14 cellular contexts compared by ENCODE assay signal in the genomic region with DNA sequence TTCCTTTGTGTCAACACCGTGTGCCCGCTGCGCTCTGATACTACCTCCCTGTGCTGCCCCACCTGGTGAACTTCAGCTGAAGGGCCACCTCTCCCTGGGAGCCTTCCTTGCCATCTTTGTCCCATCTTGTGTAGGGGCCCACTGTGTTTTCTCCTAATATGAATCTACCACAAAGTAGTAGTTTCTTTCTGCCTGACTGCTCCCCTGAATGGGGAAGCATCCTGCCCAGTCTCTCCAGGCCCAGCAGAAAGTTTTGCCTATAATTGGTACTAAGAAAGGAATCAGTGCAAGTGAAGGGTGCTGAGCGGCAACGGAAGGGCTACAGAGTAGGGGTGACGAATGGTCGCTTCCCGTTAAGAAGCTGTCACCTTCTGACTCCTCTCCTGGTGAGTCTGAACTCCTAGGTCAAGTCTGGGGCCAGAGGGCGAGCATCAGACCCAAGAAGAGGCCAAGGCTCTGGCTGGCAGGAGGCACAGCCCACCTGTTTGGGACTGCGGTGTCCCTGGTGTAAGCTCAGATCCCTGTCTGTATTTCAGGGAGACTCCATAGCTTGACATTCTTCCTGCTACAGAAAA. TPM values are rescaled to one million over a fixed set of nuclear protein-coding genes. Genes with fewer than 3 reads are reported as not detected.
DNase-seq lines count a peak whose midpoint lies in the region; ATAC-seq and TF ChIP-seq lines count a peak whose summit lies in the region.
"Had no signal": no experiment of that assay in that cellular context is flagged by ENCODE, and none has a peak within 500 bp of the region (broad histone marks: within the 10 kb centered on the region; RNA-seq: fewer than 3 reads in every experiment).

No MANE protein-coding gene starts in this region.

- H3K9me3 ChIP-seq in Peyer's patch, result no peaks in the 10 kb centered on the region
- H3K9me3 ChIP-seq in fibroblast of lung (ENCODE audit: control insufficient read depth, insufficient read depth, low read depth, low read length), result no peaks in the 10 kb centered on the region
- H3K9me3 ChIP-seq in neural progenitor cell (ENCODE audit: low read depth), result no peaks in the 10 kb centered on the region
- no peaks in the 10 kb centered on the region for H3K9me3 ChIP-seq in aorta (ENCODE audit: control insufficient read depth, low read length)

- TF ChIP-seq CTCF in Peyer's patch (IDR thresholded peaks at IDR 0.05) (no peak), fibroblast of lung (conservative IDR thresholded peaks at IDR 0.05 in 1 of 2, IDR thresholded peaks at IDR 0.05 in 1 of 2; ENCODE audit: low read depth in 1 of 2, low read length in 2 of 2) (no peak), neural progenitor cell (IDR thresholded peaks at IDR 0.05) (no peak)

- H3K27me3 Mint-ChIP-seq in neural progenitor cell (ENCODE audit: insufficient read depth, low read depth), result no peaks in the 10 kb centered on the region

- peaks cover 20% of the 10 kb centered on the region for H3F3A ChIP-seq in neural progenitor cell (ENCODE audit: low read depth)

- TF ChIP-seq POLR2A in Peyer's patch (IDR thresholded peaks at IDR 0.05), result no peak

- intact Hi-C loops in aorta (cut with DNase I), result no loop called here

- peak overlapping the region; percentile 92 for H3K27ac Mint-ChIP-seq in neural progenitor cell
- H3K27ac Mint-ChIP-seq: activated naive CD8-positive, alpha-beta T cell treated with anti-CD3 and anti-CD28 coated beads, Interleukin-2, amount 10 ng/mL, durations not matched to agents 7 days and 5 days had no signal

- H3K4me2 ChIP-seq in fibroblast of lung (ENCODE audit: extremely low read depth, insufficient read depth, low read length) (no peak overlapping the region), neural progenitor cell (peak overlapping the region; percentile 48)

- no peaks in the 10 kb centered on the region for H3K36me3 ChIP-seq in ACC112 (ENCODE audit: insufficient read depth, low read length)
- no peaks in the 10 kb centered on the region for H3K36me3 ChIP-seq in Peyer's patch
- no peaks in the 10 kb centered on the region for H3K36me3 ChIP-seq in fibroblast of lung (ENCODE audit: control insufficient read depth, insufficient read depth, low read length)
- no peaks in the 10 kb centered on the region for H3K36me3 ChIP-seq in neural progenitor cell
- H3K36me3 ChIP-seq in aorta (ENCODE audit: control insufficient read depth in 1 of 2, insufficient read depth in 2 of 2, low read length in 1 of 2), result no peaks in the 10 kb centered on the region

- H3K4me3 Mint-ChIP-seq in neural progenitor cell, result peak overlapping the region; percentile 69
- H3K4me3 Mint-ChIP-seq: activated naive CD8-positive, alpha-beta T cell treated with anti-CD3 and anti-CD28 coated beads, Interleukin-2, amount 10 ng/mL, durations not matched to agents 7 days and 5 days; WTC11 had no signal

- H3K79me2 ChIP-seq in ACC112 (ENCODE audit: control insufficient read depth, insufficient read depth, low read length, unreplicated experiment), result peaks cover 4% of the 10 kb centered on the region
- no peaks in the 10 kb centered on the region for H3K79me2 ChIP-seq in fibroblast of lung (ENCODE audit: control insufficient read depth, insufficient read depth, low read length)
- H3K79me2 ChIP-seq in neural progenitor cell (ENCODE audit: low read depth), result peaks cover 9% of the 10 kb centered on the region

- H3K9me3 Mint-ChIP-seq in neural progenitor cell, result no peaks in the 10 kb centered on the region
- H3K9me3 Mint-ChIP-seq: activated naive CD8-positive, alpha-beta T cell treated with anti-CD3 and anti-CD28 coated beads, Interleukin-2, amount 10 ng/mL, durations not matched to agents 7 days and 5 days; WTC11 had no signal

- no peaks in the 10 kb centered on the region for H3K36me3 Mint-ChIP-seq in neural progenitor cell
- H3K36me3 Mint-ChIP-seq: activated naive CD8-positive, alpha-beta T cell treated with anti-CD3 and anti-CD28 coated beads, Interleukin-2, amount 10 ng/mL, durations not matched to agents 7 days and 5 days; WTC11 had no signal

- H3K4me3 ChIP-seq in ACC112 (ENCODE audit: low read depth, low read length) (no peak overlapping the region), Peyer's patch (no peak overlapping the region), fibroblast of lung (replicated peaks in 1 of 4; ENCODE audit: control extremely low read depth in 1 of 4, insufficient read depth in 1 of 4, low read depth in 3 of 4, low read length in 4 of 4) (no peak overlapping the region), neural progenitor cell (no peak overlapping the region), aorta (ENCODE audit: low read length in 2 of 2) (no peak overlapping the region)

- H3K4me1 ChIP-seq in ACC112 (ENCODE audit: control insufficient read depth, insufficient read depth, low read length, unreplicated experiment) (peaks cover 51% of the 10 kb centered on the region), Peyer's patch (peaks cover 0 to 35% (median 2%) of the 10 kb centered on the region in 4 donors), fibroblast of lung (ENCODE audit: control insufficient read depth, extremely low read depth, insufficient read depth, low read length) (peaks cover 32% of the 10 kb centered on the region), neural progenitor cell (peaks cover 28% of the 10 kb centered on the region), aorta (ENCODE audit: control insufficient read depth in 1 of 2, insufficient read depth in 2 of 2, low read length in 2 of 2) (no peaks in the 10 kb centered on the region)

- H4K20me1 ChIP-seq in fibroblast of lung (ENCODE audit: control insufficient read depth, extremely low read depth, insufficient read depth, low read length), result no peaks in the 10 kb centered on the region
- no peaks in the 10 kb centered on the region for H4K20me1 ChIP-seq in neural progenitor cell (ENCODE audit: low read depth)

- WGBS in aorta, 2 donors, result 90 to 93% methylated on average over 10 of the region's 10 CpGs

- H2AFZ ChIP-seq in ACC112 (ENCODE audit: low read length, unreplicated experiment), result no peak overlapping the region
- no peak overlapping the region for H2AFZ ChIP-seq in fibroblast of lung (ENCODE audit: low read length)
- H2AFZ ChIP-seq in neural progenitor cell (replicated peaks), result no peak overlapping the region

- H3K4me1 Mint-ChIP-seq in neural progenitor cell, result peaks cover 54% of the 10 kb centered on the region
- H3K4me1 Mint-ChIP-seq: activated naive CD8-positive, alpha-beta T cell treated with anti-CD3 and anti-CD28 coated beads, Interleukin-2, amount 10 ng/mL, durations not matched to agents 7 days and 5 days had no signal

- H3K9ac ChIP-seq in fibroblast of lung (ENCODE audit: insufficient read depth, low read length) (no peak overlapping the region), neural progenitor cell (no peak overlapping the region)

- H3K27me3 ChIP-seq in ACC112 (ENCODE audit: insufficient read depth, low read length) (no peaks in the 10 kb centered on the region), Peyer's patch (no peaks in the 10 kb centered on the region), fibroblast of lung (ENCODE audit: control insufficient read depth, insufficient read depth, low read length) (no peaks in the 10 kb centered on the region), neural progenitor cell (no peaks in the 10 kb centered on the region), aorta (ENCODE audit: control insufficient read depth in 1 of 2, insufficient read depth in 2 of 2, low read length in 1 of 2) (no peaks in the 10 kb centered on the region)

- H3K27ac ChIP-seq in ACC112 (ENCODE audit: low read depth, low read length), result peak overlapping the region; percentile 91
- H3K27ac ChIP-seq in Peyer's patch, result peak overlapping the region in 3 of 4 donors; percentile 49 to 82 (median 79)
- H3K27ac ChIP-seq in fibroblast of lung (ENCODE audit: insufficient read depth, low read length), result peak overlapping the region; percentile 35
- H3K27ac ChIP-seq in neural progenitor cell, result no peak overlapping the region
- no peak overlapping the region for H3K27ac ChIP-seq in aorta (ENCODE audit: low read depth in 1 of 2, low read length in 2 of 2)

- no peak for DNase-seq in Peyer's patch
- DNase-seq in fibroblast of lung (ENCODE audit: low read depth in 2 of 2), result no peak
- DNase-seq in neural progenitor cell (ENCODE audit: low spot score), result no peak
- no peak for DNase-seq in NCI-H2196 (lab: John Stamatoyannopoulos, UW; ENCODE audit: unreplicated experiment)
- no peak for DNase-seq in cortex of kidney (lab: John Stamatoyannopoulos, UW)
- no peak for DNase-seq in aorta
- no peak for DNase-seq in NCI-H1694 (lab: John Stamatoyannopoulos, UW)
- DNase-seq: activated CD8-positive, alpha-beta memory T cell treated with anti-CD3 and anti-CD28 coated beads, Interleukin-2, amount 50 U/mL, for 4 hours; activated naive CD8-positive, alpha-beta T cell treated with anti-CD3 and anti-CD28 coated beads, Interleukin-2, amount 10 ng/mL, durations not matched to agents 7 days and 5 days; H7; NCI-H1105 treated with DMSO at 0.1 percent for 48 hours; NCI-H524 treated with DMSO at 0.1 percent for 48 hours had no signal

- no peak for ATAC-seq in aorta (ENCODE audit: low FRiP score)

RNA-seq across cellular contexts. Expression of a gene that starts 24.1 kb away (rescaled TPM):
- total RNA-seq in Peyer's patch, result 10 to 100 TPM; 47.0 to 63.2 (median 52.8) TPM
- total RNA-seq in fibroblast of lung, result 2.5 and 4.9 TPM in 2 replicates
- 3.2 and 3.3 TPM in 2 replicates for polyA plus RNA-seq in fibroblast of lung
- polyA plus RNA-seq in fibroblast of lung (2012), result 4.2 and 5.5 TPM in 2 replicates
- 10.0 and 12.1 TPM in 2 replicates for polyA minus RNA-seq in fibroblast of lung (ENCODE audit: low replicate concordance)
- total RNA-seq in neural progenitor cell (ENCODE audit: low replicate concordance), result 6.3 and 6.7 TPM in 2 replicates
- under 1 TPM; 0.36 to 0.49 TPM for total RNA-seq in aorta
- 1 to 10 TPM in 1 of 2 donors, under 1 TPM in 1; 0.36 to 9.1 TPM for polyA plus RNA-seq in aorta

Comparison
In these comparisons a context has a peak if more than half of its experiments do, and no peak if none do; other contexts are left out.
1. H3K27ac ChIP-seq: peak in ACC112 (single experiment), Peyer's patch (3 of 4) and fibroblast of lung (single experiment); none in neural progenitor cell (single experiment) and aorta (0 of 2).